6 cellular contexts compared by ENCODE assay signal in the genomic region with DNA sequence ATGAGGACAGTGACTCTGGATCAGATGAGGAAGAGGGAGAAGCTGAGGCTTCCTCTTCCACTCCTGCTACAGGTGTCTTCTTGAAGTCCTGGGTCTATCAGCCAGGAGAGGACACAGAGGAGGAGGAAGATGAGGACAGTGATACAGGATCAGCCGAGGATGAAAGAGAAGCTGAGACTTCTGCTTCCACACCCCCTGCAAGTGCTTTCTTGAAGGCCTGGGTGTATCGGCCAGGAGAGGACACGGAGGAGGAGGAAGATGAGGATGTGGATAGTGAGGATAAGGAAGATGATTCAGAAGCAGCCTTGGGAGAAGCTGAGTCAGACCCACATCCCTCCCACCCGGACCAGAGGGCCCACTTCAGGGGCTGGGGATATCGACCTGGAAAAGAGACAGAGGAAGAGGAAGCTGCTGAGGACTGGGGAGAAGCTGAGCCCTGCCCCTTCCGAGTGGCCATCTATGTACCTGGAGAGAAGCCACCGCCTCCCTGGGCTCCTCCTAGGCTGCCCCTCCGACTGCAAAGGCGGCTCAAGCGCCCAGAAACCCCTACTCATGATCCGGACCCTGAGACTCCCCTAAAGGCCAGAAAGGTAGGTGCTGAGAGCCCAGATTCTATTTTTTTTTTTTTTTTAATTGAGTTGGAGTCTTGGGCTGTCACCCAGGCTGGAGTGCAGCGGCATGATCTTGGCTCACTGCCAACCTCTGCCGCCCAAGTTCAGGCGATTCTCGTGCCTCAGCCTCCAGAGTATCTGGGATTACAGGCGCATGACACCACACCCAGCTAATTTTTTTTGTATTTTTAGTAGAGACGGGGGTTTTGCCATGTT. TPM values are rescaled to one million over a fixed set of nuclear protein-coding genes. Genes with fewer than 3 reads are reported as not detected.
DNase-seq lines count a peak whose midpoint lies in the region; ATAC-seq and TF ChIP-seq lines count a peak whose summit lies in the region.

No MANE protein-coding gene starts in this region.

- H3K27me3 Mint-ChIP-seq in activated naive CD8-positive, alpha-beta T cell treated with anti-CD3 and anti-CD28 coated beads, Interleukin-2, amount 10 ng/mL, durations not matched to agents 7 days and 5 days = no peaks in the 10 kb centered on the region

- H3K4me3 Mint-ChIP-seq in activated naive CD8-positive, alpha-beta T cell treated with anti-CD3 and anti-CD28 coated beads, Interleukin-2, amount 10 ng/mL, durations not matched to agents 7 days and 5 days = peak overlapping the region; percentile 94

- H3K23ac ChIP-seq in mesendoderm (ENCODE audit: low read length) = no peak overlapping the region

- peaks cover 42% of the 10 kb centered on the region for H3K4me1 Mint-ChIP-seq in activated naive CD8-positive, alpha-beta T cell treated with anti-CD3 and anti-CD28 coated beads, Interleukin-2, amount 10 ng/mL, durations not matched to agents 7 days and 5 days

- ATAC-seq in activated naive CD8-positive, alpha-beta T cell treated with anti-CD3 and anti-CD28 coated beads, Interleukin-2, amount 10 ng/mL, durations not matched to agents 7 days and 5 days (ENCODE audit: low read depth) = peak; percentile 1
- ATAC-seq in GM19328 (IDR thresholded peaks at IDR 0.05; ENCODE audit: unreplicated experiment) = no peak

- WGBS in mesendoderm (ENCODE audit: extremely low coverage, insufficient coverage, low lambda C conversion rate) = no CpG with 5 or more reads among the region's 17 CpGs

- peaks cover 13% of the 10 kb centered on the region for H3K36me3 ChIP-seq in cardiac muscle cell
- H3K36me3 ChIP-seq in mesendoderm (ENCODE audit: control insufficient read depth, insufficient read depth, low read length) = peaks cover 13% of the 10 kb centered on the region

- no peak overlapping the region for H2BK120ac ChIP-seq in mesendoderm (ENCODE audit: low read depth, low read length)

- peaks cover 17% of the 10 kb centered on the region for H3K79me1 ChIP-seq in mesendoderm (ENCODE audit: low read length)

- H3K4me3 ChIP-seq in cardiac muscle cell = peak overlapping the region; percentile 68
- no peak overlapping the region for H3K4me3 ChIP-seq in mesendoderm (ENCODE audit: low read length)

- peak overlapping the region; percentile 51 for H3K9ac ChIP-seq in mesendoderm (ENCODE audit: low read length)

- no peaks in the 10 kb centered on the region for H3K27me3 ChIP-seq in cardiac muscle cell
- H3K27me3 ChIP-seq in mesendoderm (ENCODE audit: insufficient read depth, low read length, poor library complexity) = no peaks in the 10 kb centered on the region

- H2BK15ac ChIP-seq in mesendoderm (replicated peaks; ENCODE audit: low read depth) = no peak overlapping the region

- no peak for TF ChIP-seq CTCF in cardiac muscle cell (IDR thresholded peaks at IDR 0.05; ENCODE audit: low read depth, low read length)

- H3K27ac Mint-ChIP-seq in activated naive CD8-positive, alpha-beta T cell treated with anti-CD3 and anti-CD28 coated beads, Interleukin-2, amount 10 ng/mL, durations not matched to agents 7 days and 5 days = peak overlapping the region; percentile 98

- H3K4ac ChIP-seq in mesendoderm (ENCODE audit: low read depth, low read length) = no peak overlapping the region

- peak overlapping the region; percentile 99 for H3K27ac ChIP-seq in cardiac muscle cell
- H3K27ac ChIP-seq in mesendoderm (ENCODE audit: low read depth, low read length) = no peak overlapping the region

- H3K4me1 ChIP-seq in cardiac muscle cell (ENCODE audit: low read depth) (peaks cover 39% of the 10 kb centered on the region), mesendoderm (ENCODE audit: control insufficient read depth, low read depth, low read length) (peaks cover 9% of the 10 kb centered on the region)

- POLR2A ChIA-PET in activated naive CD8-positive, alpha-beta T cell treated with anti-CD3 and anti-CD28 coated beads, Interleukin-2, amount 10 ng/mL, durations not matched to agents 7 days and 5 days (lab: Charles Lee) = interaction anchor here (0.5 to 5.5 kb wide), 10 partner anchors 11 to 90 kb away, joined by 3 to 79 read pairs (median 5); a partner anchor contains a TSS

- peak overlapping the region; percentile 99 for H3K4me2 ChIP-seq in mesendoderm (ENCODE audit: low read length)

- H3K9me3 Mint-ChIP-seq in activated naive CD8-positive, alpha-beta T cell treated with anti-CD3 and anti-CD28 coated beads, Interleukin-2, amount 10 ng/mL, durations not matched to agents 7 days and 5 days = no peaks in the 10 kb centered on the region

- H3K9me3 ChIP-seq in cardiac muscle cell (ENCODE audit: low read depth) = no peaks in the 10 kb centered on the region

- peaks cover 32% of the 10 kb centered on the region for H3K79me2 ChIP-seq in mesendoderm (ENCODE audit: control insufficient read depth, insufficient read depth, low read length)

- DNase-seq in cardiac muscle cell (ENCODE audit: low read depth in 1 of 2, low spot score in 1 of 2) (peak in 1 of 2 donors; percentile 54), cardiac septum (ENCODE audit: low spot score) (no peak), mesendoderm (no peak), SKM-1 treated with dmso at 0.1 percent for 144 hours (lab: John Stamatoyannopoulos, UW; ENCODE audit: unreplicated experiment) (no peak)
- DNase-seq in activated naive CD8-positive, alpha-beta T cell treated with anti-CD3 and anti-CD28 coated beads, Interleukin-2, amount 10 ng/mL, durations not matched to agents 7 days and 5 days = no peak

- H4K5ac ChIP-seq in mesendoderm (ENCODE audit: low read length) = no peak overlapping the region

- H3K18ac ChIP-seq in mesendoderm (ENCODE audit: low read length) = no peak overlapping the region

- peak overlapping the region; percentile 37 for H3K56ac ChIP-seq in mesendoderm (ENCODE audit: low read length)

- H3K36me3 Mint-ChIP-seq in activated naive CD8-positive, alpha-beta T cell treated with anti-CD3 and anti-CD28 coated beads, Interleukin-2, amount 10 ng/mL, durations not matched to agents 7 days and 5 days = peaks cover 42% of the 10 kb centered on the region

- H4K8ac ChIP-seq in mesendoderm (ENCODE audit: low read depth, low read length) = no peak overlapping the region

- peak overlapping the region; percentile 9 for H2BK5ac ChIP-seq in mesendoderm (ENCODE audit: low read length)

- no peak overlapping the region for H2AK5ac ChIP-seq in mesendoderm (ENCODE audit: low read length)

- intact Hi-C loops in cardiac septum (cut with DNase I) = loop anchor here (5.0 kb wide), 2 partner anchors 78 to 283 kb away; a partner anchor contains a TSS

RNA-seq across cellular contexts. Expression of a gene that starts 2.3 kb away (rescaled TPM):
- total RNA-seq in cardiac muscle cell (54.1 and 85.1 TPM in 2 replicates), cardiac septum (87.0 TPM)
- 87.6 and 95.7 TPM in 2 replicates for polyA plus RNA-seq in cardiac muscle cell
- 10 to 100 TPM; 82.8 to 83.9 TPM for total RNA-seq in activated naive CD8-positive, alpha-beta T cell treated with anti-CD3 and anti-CD28 coated beads, Interleukin-2, amount 10 ng/mL, durations not matched to agents 7 days and 5 days
- 32.5 TPM for polyA plus RNA-seq in mesendoderm (2013, experiment 1 of 2)
- 33.4 TPM for polyA plus RNA-seq in mesendoderm (2013, experiment 2 of 2)

RNA-seq across cellular contexts. Expression of a gene that starts 6.1 kb away (rescaled TPM):
- total RNA-seq in cardiac muscle cell (22.5 and 27.1 TPM in 2 replicates), cardiac septum (106 TPM)
- 29.4 and 37.1 TPM in 2 replicates for polyA plus RNA-seq in cardiac muscle cell
- 1 to 10 TPM; 4.0 to 7.0 TPM for total RNA-seq in activated naive CD8-positive, alpha-beta T cell treated with anti-CD3 and anti-CD28 coated beads, Interleukin-2, amount 10 ng/mL, durations not matched to agents 7 days and 5 days
- 4.9 TPM for polyA plus RNA-seq in mesendoderm (2013, experiment 1 of 2)
- polyA plus RNA-seq in mesendoderm (2013, experiment 2 of 2) = 4.6 TPM

RNA-seq across cellular contexts. Expression of a gene that starts 24.0 kb away (rescaled TPM):
- total RNA-seq in cardiac muscle cell (0.25 and 2.0 TPM in 2 replicates), cardiac septum (0.67 TPM)
- polyA plus RNA-seq in cardiac muscle cell = 0.26 and 1.0 TPM in 2 replicates
- total RNA-seq in activated naive CD8-positive, alpha-beta T cell treated with anti-CD3 and anti-CD28 coated beads, Interleukin-2, amount 10 ng/mL, durations not matched to agents 7 days and 5 days = under 1 TPM in 1 of 2 experiments, not detected in 1; 0.17 TPM
- polyA plus RNA-seq in mesendoderm (2013, experiment 1 of 2) = 0.31 TPM
- 0.21 TPM for polyA plus RNA-seq in mesendoderm (2013, experiment 2 of 2)

RNA-seq across cellular contexts. Expression of a gene that starts 25.6 kb away (rescaled TPM):
- total RNA-seq in cardiac muscle cell (274 and 337 TPM in 2 replicates), cardiac septum (276 TPM)
- 230 and 290 TPM in 2 replicates for polyA plus RNA-seq in cardiac muscle cell
- total RNA-seq in activated naive CD8-positive, alpha-beta T cell treated with anti-CD3 and anti-CD28 coated beads, Interleukin-2, amount 10 ng/mL, durations not matched to agents 7 days and 5 days = 100 to 1,000 TPM; 203 to 214 TPM
- 53.7 TPM for polyA plus RNA-seq in mesendoderm (2013, experiment 1 of 2)
- 51.7 TPM for polyA plus RNA-seq in mesendoderm (2013, experiment 2 of 2)

RNA-seq across cellular contexts. Expression of a gene that starts 38.2 kb away (rescaled TPM):
- total RNA-seq in cardiac muscle cell (27.5 and 43.1 TPM in 2 replicates), cardiac septum (1.9 TPM)
- polyA plus RNA-seq in cardiac muscle cell = 31.7 and 35.1 TPM in 2 replicates
- 1 to 10 TPM; 2.6 to 3.3 TPM for total RNA-seq in activated naive CD8-positive, alpha-beta T cell treated with anti-CD3 and anti-CD28 coated beads, Interleukin-2, amount 10 ng/mL, durations not matched to agents 7 days and 5 days
- polyA plus RNA-seq in mesendoderm (2013, experiment 1 of 2) = 1.5 TPM
- polyA plus RNA-seq in mesendoderm (2013, experiment 2 of 2) = 1.2 TPM
